1 cellular context compared by ENCODE assay signal in genomic region chr16:90046122-90046970, GRCh38.
A peak's percentile ranks its signal among the peaks of the same experiment; 100 is the strongest.
TF ChIP-seq lines count a peak whose summit lies in the region.

No MANE protein-coding gene starts in this region.

TF ChIP-seq in HepG2, 621 proteins besides CTCF, POLR2A, EP300 and RAD21 (continued from another document):
- TF ChIP-seq HBP1 (CRISPR knock-in tag; IDR thresholded peaks at IDR 0.05; ENCODE audit: low read depth), result no peak
- no peak for TF ChIP-seq MTF2 (CRISPR knock-in tag; IDR thresholded peaks at IDR 0.05; ENCODE audit: borderline replicate concordance)
- no peak for TF ChIP-seq NFE2L1 (CRISPR knock-in tag; IDR thresholded peaks at IDR 0.05; ENCODE audit: borderline replicate concordance)
- no peak for TF ChIP-seq SMC3 (IDR thresholded peaks at IDR 0.05; ENCODE audit: low read length)
- TF ChIP-seq MTA1 (CRISPR knock-in tag; IDR thresholded peaks at IDR 0.05; ENCODE audit: borderline replicate concordance), result no peak
- TF ChIP-seq CHD4 (IDR thresholded peaks at IDR 0.05; ENCODE audit: borderline replicate concordance, low read length), result no peak
- TF ChIP-seq HOXA5 (CRISPR knock-in tag; IDR thresholded peaks at IDR 0.05), result no peak
- TF ChIP-seq, protein P1, sequence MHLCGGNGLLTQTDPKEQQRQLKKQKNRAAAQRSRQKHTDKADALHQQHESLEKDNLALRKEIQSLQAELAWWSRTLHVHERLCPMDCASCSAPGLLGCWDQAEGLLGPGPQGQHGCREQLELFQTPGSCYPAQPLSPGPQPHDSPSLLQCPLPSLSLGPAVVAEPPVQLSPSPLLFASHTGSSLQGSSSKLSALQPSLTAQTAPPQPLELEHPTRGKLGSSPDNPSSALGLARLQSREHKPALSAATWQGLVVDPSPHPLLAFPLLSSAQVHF (CRISPR knock-in tag; IDR thresholded peaks at IDR 0.05), result no peak
- no peak for TF ChIP-seq ZNF335 (CRISPR knock-in tag; IDR thresholded peaks at IDR 0.05)
- no peak for TF ChIP-seq ZNF713 (CRISPR knock-in tag; IDR thresholded peaks at IDR 0.05)
- TF ChIP-seq ZNF816 (CRISPR knock-in tag; IDR thresholded peaks at IDR 0.05; ENCODE audit: borderline replicate concordance), result no peak
- 0 out of 2 replicates have a peak, but pooled peaks have one; percentile 29 for TF ChIP-seq SMYD3 (CRISPR knock-in tag; IDR thresholded peaks at IDR 0.05)
- no peak for TF ChIP-seq ZFYVE20 (CRISPR knock-in tag; IDR thresholded peaks at IDR 0.05; ENCODE audit: borderline replicate concordance, low read depth)
- TF ChIP-seq HHEX (CRISPR knock-in tag; IDR thresholded peaks at IDR 0.05), result no peak
- TF ChIP-seq ZMYM2 (CRISPR knock-in tag; IDR thresholded peaks at IDR 0.05), result no peak
- peak; percentile 27; the same call in 1 of the 2 replicates for TF ChIP-seq ATF7-NPFF (CRISPR knock-in tag; IDR thresholded peaks at IDR 0.05; ENCODE audit: low read depth)
- 0 out of 2 replicates have a peak, but pooled peaks have one; percentile 3 for TF ChIP-seq ZNF34 (CRISPR knock-in tag; IDR thresholded peaks at IDR 0.05; ENCODE audit: borderline replicate concordance)
- peak; percentile 18; the same call in 1 of the 2 replicates for TF ChIP-seq AKAP8 (CRISPR knock-in tag; IDR thresholded peaks at IDR 0.05)
- TF ChIP-seq ZKSCAN5 (CRISPR knock-in tag; IDR thresholded peaks at IDR 0.05), result 0 out of 2 replicates have a peak, but pooled peaks have one; percentile 42
- no peak for TF ChIP-seq MEF2D (CRISPR knock-in tag; IDR thresholded peaks at IDR 0.05)
- TF ChIP-seq ZFX (CRISPR knock-in tag; IDR thresholded peaks at IDR 0.05; ENCODE audit: low read depth), result no peak
- TF ChIP-seq GMEB2 (CRISPR knock-in tag; IDR thresholded peaks at IDR 0.05; ENCODE audit: low read depth), result no peak
- no peak for TF ChIP-seq ZNF879 (CRISPR knock-in tag; IDR thresholded peaks at IDR 0.05)
- TF ChIP-seq NFRKB (IDR thresholded peaks at IDR 0.05), result no peak
- 0 out of 2 replicates have a peak, but pooled peaks have one; percentile 46 for TF ChIP-seq REPIN1 (CRISPR knock-in tag; IDR thresholded peaks at IDR 0.05; ENCODE audit: borderline replicate concordance, low read depth)
- 0 out of 2 replicates have a peak, but pooled peaks have one; percentile 11 for TF ChIP-seq ZNF143 (CRISPR knock-in tag; IDR thresholded peaks at IDR 0.05)
- 0 out of 2 replicates have a peak, but pooled peaks have one; percentile 29 for TF ChIP-seq PAX8 (CRISPR knock-in tag; IDR thresholded peaks at IDR 0.05; ENCODE audit: borderline replicate concordance)
- TF ChIP-seq MXD4 (CRISPR knock-in tag; IDR thresholded peaks at IDR 0.05), result no peak
- no peak for TF ChIP-seq SIN3A (IDR thresholded peaks at IDR 0.05; ENCODE audit: borderline replicate concordance, low read depth, low read length)
- TF ChIP-seq ZNF460 (CRISPR knock-in tag; IDR thresholded peaks at IDR 0.05; ENCODE audit: borderline replicate concordance), result no peak
- TF ChIP-seq ZBTB14 (CRISPR knock-in tag; IDR thresholded peaks at IDR 0.05), result no peak
- TF ChIP-seq KDM3A (CRISPR knock-in tag; IDR thresholded peaks at IDR 0.05; ENCODE audit: low read depth), result 0 out of 2 replicates have a peak, but pooled peaks have one; percentile 27
- TF ChIP-seq, protein P2, sequence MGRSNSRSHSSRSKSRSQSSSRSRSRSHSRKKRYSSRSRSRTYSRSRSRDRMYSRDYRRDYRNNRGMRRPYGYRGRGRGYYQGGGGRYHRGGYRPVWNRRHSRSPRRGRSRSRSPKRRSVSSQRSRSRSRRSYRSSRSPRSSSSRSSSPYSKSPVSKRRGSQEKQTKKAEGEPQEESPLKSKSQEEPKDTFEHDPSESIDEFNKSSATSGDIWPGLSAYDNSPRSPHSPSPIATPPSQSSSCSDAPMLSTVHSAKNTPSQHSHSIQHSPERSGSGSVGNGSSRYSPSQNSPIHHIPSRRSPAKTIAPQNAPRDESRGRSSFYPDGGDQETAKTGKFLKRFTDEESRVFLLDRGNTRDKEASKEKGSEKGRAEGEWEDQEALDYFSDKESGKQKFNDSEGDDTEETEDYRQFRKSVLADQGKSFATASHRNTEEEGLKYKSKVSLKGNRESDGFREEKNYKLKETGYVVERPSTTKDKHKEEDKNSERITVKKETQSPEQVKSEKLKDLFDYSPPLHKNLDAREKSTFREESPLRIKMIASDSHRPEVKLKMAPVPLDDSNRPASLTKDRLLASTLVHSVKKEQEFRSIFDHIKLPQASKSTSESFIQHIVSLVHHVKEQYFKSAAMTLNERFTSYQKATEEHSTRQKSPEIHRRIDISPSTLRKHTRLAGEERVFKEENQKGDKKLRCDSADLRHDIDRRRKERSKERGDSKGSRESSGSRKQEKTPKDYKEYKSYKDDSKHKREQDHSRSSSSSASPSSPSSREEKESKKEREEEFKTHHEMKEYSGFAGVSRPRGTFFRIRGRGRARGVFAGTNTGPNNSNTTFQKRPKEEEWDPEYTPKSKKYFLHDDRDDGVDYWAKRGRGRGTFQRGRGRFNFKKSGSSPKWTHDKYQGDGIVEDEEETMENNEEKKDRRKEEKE (IDR thresholded peaks at IDR 0.05), result no peak
- TF ChIP-seq HOXA9 (CRISPR knock-in tag; IDR thresholded peaks at IDR 0.05; ENCODE audit: borderline replicate concordance), result no peak
- no peak for TF ChIP-seq FIP1L1 (IDR thresholded peaks at IDR 0.05; ENCODE audit: borderline replicate concordance, insufficient read depth, low read depth, low read length)
- no peak for TF ChIP-seq ZFP41 (CRISPR knock-in tag; IDR thresholded peaks at IDR 0.05; ENCODE audit: borderline replicate concordance)
- TF ChIP-seq CREM (IDR thresholded peaks at IDR 0.05), result no peak
- TF ChIP-seq CREM (CRISPR knock-in tag; IDR thresholded peaks at IDR 0.05), result no peak
- TF ChIP-seq JUNB (CRISPR knock-in tag; IDR thresholded peaks at IDR 0.05; ENCODE audit: borderline replicate concordance), result no peak
- no peak for TF ChIP-seq ZNF451 (CRISPR knock-in tag; IDR thresholded peaks at IDR 0.05)
- TF ChIP-seq, protein P3, sequence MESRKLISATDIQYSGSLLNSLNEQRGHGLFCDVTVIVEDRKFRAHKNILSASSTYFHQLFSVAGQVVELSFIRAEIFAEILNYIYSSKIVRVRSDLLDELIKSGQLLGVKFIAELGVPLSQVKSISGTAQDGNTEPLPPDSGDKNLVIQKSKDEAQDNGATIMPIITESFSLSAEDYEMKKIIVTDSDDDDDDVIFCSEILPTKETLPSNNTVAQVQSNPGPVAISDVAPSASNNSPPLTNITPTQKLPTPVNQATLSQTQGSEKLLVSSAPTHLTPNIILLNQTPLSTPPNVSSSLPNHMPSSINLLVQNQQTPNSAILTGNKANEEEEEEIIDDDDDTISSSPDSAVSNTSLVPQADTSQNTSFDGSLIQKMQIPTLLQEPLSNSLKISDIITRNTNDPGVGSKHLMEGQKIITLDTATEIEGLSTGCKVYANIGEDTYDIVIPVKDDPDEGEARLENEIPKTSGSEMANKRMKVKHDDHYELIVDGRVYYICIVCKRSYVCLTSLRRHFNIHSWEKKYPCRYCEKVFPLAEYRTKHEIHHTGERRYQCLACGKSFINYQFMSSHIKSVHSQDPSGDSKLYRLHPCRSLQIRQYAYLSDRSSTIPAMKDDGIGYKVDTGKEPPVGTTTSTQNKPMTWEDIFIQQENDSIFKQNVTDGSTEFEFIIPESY (CRISPR knock-in tag; IDR thresholded peaks at IDR 0.05), result no peak
- no peak for TF ChIP-seq ZNF264 (CRISPR knock-in tag; IDR thresholded peaks at IDR 0.05)
- no peak for TF ChIP-seq KDM6A (CRISPR knock-in tag; IDR thresholded peaks at IDR 0.05; ENCODE audit: low read depth)
TF ChIP-seq in HepG2: peak in this region for 39.
